10 cellular contexts compared by ENCODE assay signal in the genomic region with DNA sequence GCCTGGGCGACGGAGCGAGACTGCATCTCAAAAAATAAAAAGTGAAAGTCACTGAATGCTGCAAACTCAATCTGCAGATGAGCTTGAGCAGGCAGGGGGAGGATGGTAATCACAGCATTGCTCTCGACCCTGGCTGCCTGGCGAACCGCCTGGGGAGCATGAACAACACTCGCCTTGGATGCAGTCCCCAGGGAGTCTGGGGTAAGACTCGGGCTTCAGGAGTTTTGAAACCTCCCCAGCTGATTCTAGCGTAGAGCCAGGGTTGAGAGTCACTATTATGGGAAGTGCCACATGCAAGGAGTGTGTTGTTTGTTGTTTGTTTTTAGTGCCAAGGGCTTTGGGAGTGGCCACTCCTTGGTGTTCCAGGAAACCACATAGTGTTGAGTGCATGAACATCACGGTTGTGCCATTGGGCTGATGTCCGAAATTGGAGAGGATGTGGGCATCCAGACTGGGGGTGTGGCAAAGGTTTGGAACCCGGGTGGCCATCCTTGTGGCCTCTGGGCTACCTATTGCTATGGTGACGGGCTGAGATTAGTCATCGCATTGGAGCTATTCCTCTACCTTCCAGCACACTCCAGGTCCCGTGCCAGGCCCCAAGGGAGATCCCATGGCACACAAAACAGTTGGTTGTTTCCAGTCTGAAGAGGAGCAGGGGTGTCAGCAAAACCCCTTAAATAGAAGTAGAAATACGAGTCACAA.
DNase-seq lines count a peak whose midpoint lies in the region; ATAC-seq and TF ChIP-seq lines count a peak whose summit lies in the region.
"Had no signal": no experiment of that assay in that cellular context is flagged by ENCODE, and none has a peak within 500 bp of the region (broad histone marks: within the 10 kb centered on the region; RNA-seq: fewer than 3 reads in every experiment).

No MANE protein-coding gene starts in this region.

- in situ Hi-C loops in GM13976 (cut with MboI; ENCODE audit: low sequenced_read_pairs, unreplicated experiment): loop anchor here (25.0 kb wide), 1 partner anchor 888 kb away; no protein-coding TSS in a partner anchor

- no peak overlapping the region for H3K4me3 Mint-ChIP-seq in stimulated activated naive CD8-positive, alpha-beta T cell treated with anti-CD3 and anti-CD28 coated beads, Interleukin-15, amount 100 ng/mL, for 72 hours

- no peak for ATAC-seq in stimulated activated naive CD8-positive, alpha-beta T cell treated with anti-CD3 and anti-CD28 coated beads, Interleukin-15, amount 100 ng/mL, for 72 hours
- no peak for ATAC-seq in stimulated activated naive CD8-positive, alpha-beta T cell treated with anti-CD3 and anti-CD28 coated beads, Interleukin-15, Interleukin-2, amounts not matched to agents 100 U/mL and 50 U/mL, for 24 hours
- ATAC-seq in HG02970 (IDR thresholded peaks at IDR 0.05; ENCODE audit: low FRiP score, unreplicated experiment): no peak
- no peak for ATAC-seq in GM18909 (IDR thresholded peaks at IDR 0.05; ENCODE audit: poor library complexity, unreplicated experiment)

- H3K27me3 Mint-ChIP-seq in stimulated activated naive CD8-positive, alpha-beta T cell treated with anti-CD3 and anti-CD28 coated beads, Interleukin-15, amount 100 ng/mL, for 72 hours: no peaks in the 10 kb centered on the region
- H3K27me3 Mint-ChIP-seq: CD4-positive, alpha-beta memory T cell had no signal

- no peak for DNase-seq in stimulated activated naive CD8-positive, alpha-beta T cell treated with anti-CD3 and anti-CD28 coated beads, Interleukin-15, amount 100 ng/mL, for 72 hours
- no peak for DNase-seq in stimulated activated naive CD8-positive, alpha-beta T cell treated with anti-CD3 and anti-CD28 coated beads, Interleukin-15, Interleukin-2, amounts not matched to agents 100 U/mL and 50 U/mL, for 24 hours
- DNase-seq in astrocyte of the hippocampus (ENCODE audit: low read depth, low spot score) (peak; percentile 85), left kidney (ENCODE audit: low read depth, low spot score) (peak; percentile 61), GM13976 (ENCODE audit: low spot score) (no peak), middle frontal gyrus (ENCODE audit: extremely low spot score, low spot score) (no peak)
- DNase-seq: CD4-positive, alpha-beta memory T cell; pancreas had no signal

- peaks cover 14% of the 10 kb centered on the region for H3K4me1 Mint-ChIP-seq in stimulated activated naive CD8-positive, alpha-beta T cell treated with anti-CD3 and anti-CD28 coated beads, Interleukin-15, amount 100 ng/mL, for 72 hours

- no peaks in the 10 kb centered on the region for H3K9me3 Mint-ChIP-seq in stimulated activated naive CD8-positive, alpha-beta T cell treated with anti-CD3 and anti-CD28 coated beads, Interleukin-15, amount 100 ng/mL, for 72 hours
- H3K9me3 Mint-ChIP-seq: CD4-positive, alpha-beta memory T cell had no signal

- no peak for TF ChIP-seq CTCF in GM13976 (IDR thresholded peaks at IDR 0.05; ENCODE audit: borderline replicate concordance, control extremely low read depth, extremely low read depth, insufficient read depth, missing control alignments)

- peak overlapping the region; percentile 25 to 65 for H3K27ac Mint-ChIP-seq in stimulated activated naive CD8-positive, alpha-beta T cell treated with anti-CD3 and anti-CD28 coated beads, Interleukin-15, amount 100 ng/mL, for 72 hours

Comparison
In these comparisons a context has a peak if more than half of its experiments do, and no peak if none do; other contexts are left out.
1. DNase-seq: peak in astrocyte of the hippocampus (single experiment) and left kidney (single experiment); none in stimulated activated naive CD8-positive, alpha-beta T cell treated with anti-CD3 and anti-CD28 coated beads, Interleukin-15, amount 100 ng/mL, for 72 hours (0 of 2), stimulated activated naive CD8-positive, alpha-beta T cell treated with anti-CD3 and anti-CD28 coated beads, Interleukin-15, Interleukin-2, amounts not matched to agents 100 U/mL and 50 U/mL, for 24 hours (single experiment), GM13976 (single experiment) and middle frontal gyrus (single experiment).